1 cellular context compared by ENCODE assay signal in the genomic region with DNA sequence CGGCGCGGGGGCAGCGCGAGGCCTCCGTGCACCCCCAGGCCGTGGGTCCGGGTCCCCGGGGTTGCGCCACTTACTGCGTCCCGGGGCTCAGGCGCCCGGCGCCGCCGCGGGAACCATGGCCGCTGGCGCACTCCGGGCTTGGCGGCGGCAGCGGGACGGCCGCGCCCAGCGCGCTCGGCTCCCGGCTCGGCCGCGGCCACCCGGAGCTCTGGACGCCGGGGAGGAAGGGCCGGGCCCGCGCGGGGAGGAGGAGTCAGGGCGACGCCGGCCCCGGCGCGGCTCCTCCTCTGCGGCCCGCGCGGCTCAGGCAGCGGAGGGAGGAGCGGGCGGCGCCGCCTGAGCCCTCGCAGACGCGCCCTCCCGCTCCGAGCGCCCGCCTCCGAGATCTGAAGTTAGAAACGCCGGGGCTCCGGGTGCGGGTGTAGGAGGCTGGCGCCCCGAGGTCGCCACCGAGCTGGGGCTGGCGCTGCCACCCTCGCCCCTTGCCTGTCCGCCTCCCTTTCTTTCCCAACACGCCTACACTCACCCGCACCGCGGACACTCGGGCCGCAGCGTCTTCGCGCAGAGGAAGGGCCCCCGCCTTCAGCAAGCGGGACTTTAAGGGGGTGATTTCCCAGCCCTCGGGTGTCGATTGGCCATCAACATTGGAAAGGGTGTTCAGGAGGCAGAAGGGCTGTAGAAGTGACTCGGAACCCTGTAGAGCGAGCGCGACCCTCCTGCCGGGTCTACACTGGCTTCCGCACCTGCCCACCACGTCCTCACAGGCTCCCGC.
TF ChIP-seq lines count a peak whose summit lies in the region.

Gene NIN, minus strand, starts transcription at position 231 of the 772 bp plus-strand sequence. CDS start 9,106 bp downstream, outside the sequence.

TF ChIP-seq in liver, 16 proteins besides CTCF, POLR2A, EP300 and RAD21 (continued from another document):
- TF ChIP-seq REST (IDR thresholded peaks at IDR 0.05) (no peak), FOXA1 (IDR thresholded peaks at IDR 0.05) (no peak), ATF3 (IDR thresholded peaks at IDR 0.05) (no peak), FOXA2 (IDR thresholded peaks at IDR 0.05) (no peak), YY1 (IDR thresholded peaks at IDR 0.05) (no peak), EGR1 (IDR thresholded peaks at IDR 0.05; ENCODE audit: low read depth in 2 of 2) (no peak), TAF1 (conservative IDR thresholded peaks at IDR 0.05) (no peak)
- TF ChIP-seq, protein P1, sequence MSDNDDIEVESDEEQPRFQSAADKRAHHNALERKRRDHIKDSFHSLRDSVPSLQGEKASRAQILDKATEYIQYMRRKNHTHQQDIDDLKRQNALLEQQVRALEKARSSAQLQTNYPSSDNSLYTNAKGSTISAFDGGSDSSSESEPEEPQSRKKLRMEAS (IDR thresholded peaks at IDR 0.05), result no peak
